Comparison of ENCODE assay signal across 2 cellular contexts in the genomic region with DNA sequence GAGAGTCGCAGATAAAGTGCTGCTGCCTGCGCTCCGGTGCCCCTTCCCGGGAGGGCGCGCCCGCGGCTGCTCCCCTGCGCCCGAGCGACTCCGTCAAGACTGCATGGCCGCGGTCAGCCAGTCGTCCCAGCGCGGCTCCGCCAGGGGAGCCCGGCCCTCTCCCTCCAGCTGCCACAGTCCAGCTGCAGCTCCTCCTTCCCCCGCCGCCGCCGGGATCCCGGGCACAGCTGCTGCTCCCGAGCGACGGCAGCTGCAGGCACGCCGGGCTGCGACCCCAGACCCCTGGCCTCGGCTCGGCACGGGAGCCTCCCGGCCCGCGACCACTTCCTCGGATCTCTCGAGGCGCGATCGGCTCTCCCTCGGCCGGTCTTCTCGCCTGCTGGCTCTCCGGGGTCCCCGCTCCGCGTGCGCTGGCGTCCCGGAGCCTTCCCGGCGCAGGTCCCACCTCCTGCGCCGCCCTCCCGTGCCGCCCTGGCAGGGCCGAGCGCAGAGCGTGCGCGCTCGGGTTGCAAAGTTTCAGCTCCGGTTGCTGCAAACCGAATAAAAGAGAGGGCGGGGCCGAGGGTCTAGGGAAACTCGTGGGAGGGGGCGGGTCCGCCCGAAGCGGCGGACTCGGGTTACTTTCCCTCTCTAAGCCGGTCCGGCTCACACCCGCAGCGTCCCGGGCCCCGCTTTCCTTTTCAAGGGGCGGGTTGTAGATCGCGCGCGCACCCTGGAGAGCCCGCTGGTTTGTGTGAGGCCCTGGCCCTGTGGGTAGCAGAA.
A peak's percentile ranks its signal among the peaks of the same experiment; 100 is the strongest.
TF ChIP-seq lines count a peak whose summit lies in the region.

TSS of gene CNKSR3 (minus strand) at position 542 of the 762 bp plus-strand sequence. CDS start 571 bp downstream, outside the sequence.

TF ChIP-seq in HCT116, 20 proteins besides CTCF, POLR2A, EP300 and RAD21 (continued from another document):
- TF ChIP-seq ZNF274 (IDR thresholded peaks at IDR 0.05; ENCODE audit: low read depth, low read length) (no peak), SP1 (IDR thresholded peaks at IDR 0.05; ENCODE audit: low read depth) (peak; percentile 50), TCF7L2 (IDR thresholded peaks at IDR 0.05; ENCODE audit: borderline replicate concordance, extremely low read depth, insufficient read depth, insufficient read length) (peak; percentile 16), REST (IDR thresholded peaks at IDR 0.05; ENCODE audit: low read depth) (no peak), ELF1 (IDR thresholded peaks at IDR 0.05; ENCODE audit: borderline replicate concordance, low read depth) (no peak), ZBTB33 (IDR thresholded peaks at IDR 0.05; ENCODE audit: extremely low read depth, insufficient replicate concordance, low read length) (no peak), CEBPB (IDR thresholded peaks at IDR 0.05; ENCODE audit: low read depth) (no peak), CBX3 (IDR thresholded peaks at IDR 0.05; ENCODE audit: low read depth) (no peak), FOSL1 (IDR thresholded peaks at IDR 0.05; ENCODE audit: low read depth) (no peak)
- TF ChIP-seq, protein P1, sequence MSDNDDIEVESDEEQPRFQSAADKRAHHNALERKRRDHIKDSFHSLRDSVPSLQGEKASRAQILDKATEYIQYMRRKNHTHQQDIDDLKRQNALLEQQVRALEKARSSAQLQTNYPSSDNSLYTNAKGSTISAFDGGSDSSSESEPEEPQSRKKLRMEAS (IDR thresholded peaks at IDR 0.05) = peak; percentile 89
- TF ChIP-seq, protein P2, sequence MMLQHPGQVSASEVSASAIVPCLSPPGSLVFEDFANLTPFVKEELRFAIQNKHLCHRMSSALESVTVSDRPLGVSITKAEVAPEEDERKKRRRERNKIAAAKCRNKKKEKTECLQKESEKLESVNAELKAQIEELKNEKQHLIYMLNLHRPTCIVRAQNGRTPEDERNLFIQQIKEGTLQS (IDR thresholded peaks at IDR 0.05) = no peak

TF ChIP-seq in SK-N-SH, 30 proteins besides CTCF, POLR2A, EP300 and RAD21 (continued from another document):
- 0 out of 2 replicates have a peak, but pooled peaks have one; percentile 43 for TF ChIP-seq ZBTB33 (IDR thresholded peaks at IDR 0.05; ENCODE audit: borderline replicate concordance, low read depth)
- TF ChIP-seq YY1 (IDR thresholded peaks at IDR 0.05; ENCODE audit: low read depth) = no peak
- no peak for TF ChIP-seq ELF1 (IDR thresholded peaks at IDR 0.05)
- TF ChIP-seq EZH2phosphoT487 (IDR thresholded peaks at IDR 0.05; ENCODE audit: borderline replicate concordance, low read depth) = no peak
- TF ChIP-seq, protein P3, sequence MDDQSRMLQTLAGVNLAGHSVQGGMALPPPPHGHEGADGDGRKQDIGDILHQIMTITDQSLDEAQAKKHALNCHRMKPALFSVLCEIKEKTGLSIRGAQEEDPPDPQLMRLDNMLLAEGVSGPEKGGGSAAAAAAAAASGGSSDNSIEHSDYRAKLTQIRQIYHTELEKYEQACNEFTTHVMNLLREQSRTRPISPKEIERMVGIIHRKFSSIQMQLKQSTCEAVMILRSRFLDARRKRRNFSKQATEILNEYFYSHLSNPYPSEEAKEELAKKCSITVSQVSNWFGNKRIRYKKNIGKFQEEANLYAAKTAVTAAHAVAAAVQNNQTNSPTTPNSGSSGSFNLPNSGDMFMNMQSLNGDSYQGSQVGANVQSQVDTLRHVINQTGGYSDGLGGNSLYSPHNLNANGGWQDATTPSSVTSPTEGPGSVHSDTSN (IDR thresholded peaks at IDR 0.05) = 0 out of 2 replicates have a peak, but pooled peaks have one; percentile 7
- TF ChIP-seq NFIC (IDR thresholded peaks at IDR 0.05; ENCODE audit: borderline replicate concordance) = no peak
- no peak for TF ChIP-seq USF2 (IDR thresholded peaks at IDR 0.05; ENCODE audit: borderline replicate concordance, low read depth, low read length)
- TF ChIP-seq, protein P1 (IDR thresholded peaks at IDR 0.05; ENCODE audit: low read depth) = peak; percentile 74; the same call in 1 of the 2 replicates
- no peak for TF ChIP-seq REST (IDR thresholded peaks at IDR 0.05; ENCODE audit: low read depth, low read length)
- no peak; the same call in 1 of the 2 replicates for TF ChIP-seq GATA2 (CRISPR knock-in tag; IDR thresholded peaks at IDR 0.05)
- TF ChIP-seq FOXM1 (IDR thresholded peaks at IDR 0.05; ENCODE audit: low read depth) = no peak
- TF ChIP-seq, protein P4, sequence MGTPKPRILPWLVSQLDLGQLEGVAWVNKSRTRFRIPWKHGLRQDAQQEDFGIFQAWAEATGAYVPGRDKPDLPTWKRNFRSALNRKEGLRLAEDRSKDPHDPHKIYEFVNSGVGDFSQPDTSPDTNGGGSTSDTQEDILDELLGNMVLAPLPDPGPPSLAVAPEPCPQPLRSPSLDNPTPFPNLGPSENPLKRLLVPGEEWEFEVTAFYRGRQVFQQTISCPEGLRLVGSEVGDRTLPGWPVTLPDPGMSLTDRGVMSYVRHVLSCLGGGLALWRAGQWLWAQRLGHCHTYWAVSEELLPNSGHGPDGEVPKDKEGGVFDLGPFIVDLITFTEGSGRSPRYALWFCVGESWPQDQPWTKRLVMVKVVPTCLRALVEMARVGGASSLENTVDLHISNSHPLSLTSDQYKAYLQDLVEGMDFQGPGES (IDR thresholded peaks at IDR 0.05; ENCODE audit: low read depth, low read length) = no peak
- TF ChIP-seq POLR2AphosphoS5 (IDR thresholded peaks at IDR 0.05; ENCODE audit: low read depth, low read length) = no peak
- TF ChIP-seq FOSL2 (IDR thresholded peaks at IDR 0.05; ENCODE audit: borderline replicate concordance, low read depth) = no peak
- TF ChIP-seq TAF1 (IDR thresholded peaks at IDR 0.05; ENCODE audit: borderline replicate concordance, low read depth, low read length) = peak; percentile 73
- TF ChIP-seq MXI1 (IDR thresholded peaks at IDR 0.05; ENCODE audit: low read depth, low read length) = peak; percentile 94
- no peak; the same call in 1 of the 2 replicates for TF ChIP-seq RCOR1 (IDR thresholded peaks at IDR 0.05; ENCODE audit: low read length)
- no peak for TF ChIP-seq RFX5 (IDR thresholded peaks at IDR 0.05; ENCODE audit: low read length)
- no peak for TF ChIP-seq CHD2 (IDR thresholded peaks at IDR 0.05; ENCODE audit: low read length, partially characterized antibody)
- TF ChIP-seq SIN3A (IDR thresholded peaks at IDR 0.05; ENCODE audit: borderline replicate concordance, low read depth, low read length) = peak; percentile 30; the same call in 1 of the 2 replicates
- TF ChIP-seq TCF12 (IDR thresholded peaks at IDR 0.05) = 0 out of 2 replicates have a peak, but pooled peaks have one; percentile 21
- TF ChIP-seq, protein P5, sequence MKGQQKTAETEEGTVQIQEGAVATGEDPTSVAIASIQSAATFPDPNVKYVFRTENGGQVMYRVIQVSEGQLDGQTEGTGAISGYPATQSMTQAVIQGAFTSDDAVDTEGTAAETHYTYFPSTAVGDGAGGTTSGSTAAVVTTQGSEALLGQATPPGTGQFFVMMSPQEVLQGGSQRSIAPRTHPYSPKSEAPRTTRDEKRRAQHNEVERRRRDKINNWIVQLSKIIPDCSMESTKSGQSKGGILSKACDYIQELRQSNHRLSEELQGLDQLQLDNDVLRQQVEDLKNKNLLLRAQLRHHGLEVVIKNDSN (IDR thresholded peaks at IDR 0.05; ENCODE audit: borderline replicate concordance, low read depth) = 0 out of 2 replicates have a peak, but pooled peaks have one; percentile 24
- TF ChIP-seq TEAD4 (IDR thresholded peaks at IDR 0.05; ENCODE audit: borderline replicate concordance, insufficient read depth) = no peak
- no peak for TF ChIP-seq JUND (IDR thresholded peaks at IDR 0.05)
- no peak for TF ChIP-seq RXRA (IDR thresholded peaks at IDR 0.05; ENCODE audit: borderline replicate concordance, low read depth)
- peak; percentile 70 for TF ChIP-seq NRF1 (IDR thresholded peaks at IDR 0.05; ENCODE audit: low read depth, low read length)
- no peak for TF ChIP-seq MEF2A (IDR thresholded peaks at IDR 0.05; ENCODE audit: borderline replicate concordance, low read depth)
